ENCODE assay signal across 1 cellular context in genomic region chr16:2883027-2883846, GRCh38.
A peak's percentile ranks its signal among the peaks of the same experiment; 100 is the strongest.
TF ChIP-seq lines count a peak whose summit lies in the region.

FLYWCH2 (plus strand) TSS chr16:2883215; CDS start chr16:2896450, 13,235 bp downstream.

TF ChIP-seq in HepG2, 621 proteins besides CTCF, POLR2A, EP300 and RAD21 (continued from another document and continues in another):
- TF ChIP-seq ZNF318 (CRISPR knock-in tag; IDR thresholded peaks at IDR 0.05), result 0 out of 2 replicates have a peak, but pooled peaks have one; percentile 23
- TF ChIP-seq ZNF781 (CRISPR knock-in tag; IDR thresholded peaks at IDR 0.05; ENCODE audit: borderline replicate concordance, not compliant biosample characterization), result no peak
- TF ChIP-seq EEA1 (CRISPR knock-in tag; IDR thresholded peaks at IDR 0.05; ENCODE audit: borderline replicate concordance), result peak; percentile 90; the same call in 1 of the 2 replicates
- TF ChIP-seq DMTF1 (CRISPR knock-in tag; IDR thresholded peaks at IDR 0.05), result no peak
- TF ChIP-seq HOXA5 (CRISPR knock-in tag; IDR thresholded peaks at IDR 0.05), result 0 out of 2 replicates have a peak, but pooled peaks have one; percentile 57
- TF ChIP-seq ZNF83 (CRISPR knock-in tag; IDR thresholded peaks at IDR 0.05; ENCODE audit: borderline replicate concordance), result no peak
- TF ChIP-seq ETS1 (CRISPR knock-in tag; IDR thresholded peaks at IDR 0.05), result no peak
- TF ChIP-seq TBX3 (IDR thresholded peaks at IDR 0.05; ENCODE audit: borderline replicate concordance), result no peak
- TF ChIP-seq ATF7-NPFF (CRISPR knock-in tag; IDR thresholded peaks at IDR 0.05; ENCODE audit: low read depth), result peak; percentile 53; the same call in 1 of the 2 replicates
- no peak for TF ChIP-seq SATB2 (CRISPR knock-in tag; IDR thresholded peaks at IDR 0.05)
- TF ChIP-seq ZNF317 (CRISPR knock-in tag; IDR thresholded peaks at IDR 0.05), result 0 out of 2 replicates have a peak, but pooled peaks have one; percentile 20
- no peak for TF ChIP-seq ZBTB42 (CRISPR knock-in tag; IDR thresholded peaks at IDR 0.05)
- TF ChIP-seq GRHL1 (CRISPR knock-in tag; conservative IDR thresholded peaks at IDR 0.05), result no peak
- no peak for TF ChIP-seq STAG1 (CRISPR knock-in tag; IDR thresholded peaks at IDR 0.05)
- peak; percentile 64 for TF ChIP-seq MYC (CRISPR knock-in tag; IDR thresholded peaks at IDR 0.05; ENCODE audit: borderline replicate concordance)
- TF ChIP-seq SAP130 (CRISPR knock-in tag; IDR thresholded peaks at IDR 0.05; ENCODE audit: low read depth), result peak; percentile 77
- TF ChIP-seq MXI1 (IDR thresholded peaks at IDR 0.05; ENCODE audit: borderline replicate concordance, low read depth, low read length), result peak; percentile 77; the same call in 1 of the 3 replicates
- no peak for TF ChIP-seq HNF1A (IDR thresholded peaks at IDR 0.05; ENCODE audit: low read depth)
- peak; percentile 49; the same call in 1 of the 2 replicates for TF ChIP-seq HNF1A (CRISPR knock-in tag; IDR thresholded peaks at IDR 0.05; ENCODE audit: borderline replicate concordance)
- TF ChIP-seq ZNF703 (CRISPR knock-in tag; IDR thresholded peaks at IDR 0.05; ENCODE audit: borderline replicate concordance), result no peak
- TF ChIP-seq CREM (IDR thresholded peaks at IDR 0.05), result no peak; the same call in 1 of the 2 replicates
- TF ChIP-seq CREM (CRISPR knock-in tag; IDR thresholded peaks at IDR 0.05), result no peak
- no peak for TF ChIP-seq HNRNPUL1 (IDR thresholded peaks at IDR 0.05; ENCODE audit: low read depth, low read length)
- no peak for TF ChIP-seq ARNTL (CRISPR knock-in tag; IDR thresholded peaks at IDR 0.05)
- TF ChIP-seq SCMH1 (CRISPR knock-in tag; IDR thresholded peaks at IDR 0.05; ENCODE audit: borderline replicate concordance), result no peak
- TF ChIP-seq PHF21A (CRISPR knock-in tag; IDR thresholded peaks at IDR 0.05), result no peak
- TF ChIP-seq ZBTB7B (CRISPR knock-in tag; IDR thresholded peaks at IDR 0.05), result peak; percentile 67
- peak; percentile 82 for TF ChIP-seq CHCHD3 (CRISPR knock-in tag; IDR thresholded peaks at IDR 0.05)
- TF ChIP-seq ZNF530 (CRISPR knock-in tag; IDR thresholded peaks at IDR 0.05; ENCODE audit: low read depth), result no peak
- peak; percentile 38 for TF ChIP-seq RBM39 (IDR thresholded peaks at IDR 0.05; ENCODE audit: low read depth, low read length, poor library complexity, severe bottlenecking)
- no peak for TF ChIP-seq ZNF20 (CRISPR knock-in tag; IDR thresholded peaks at IDR 0.05)
- TF ChIP-seq ZNF749 (CRISPR knock-in tag; IDR thresholded peaks at IDR 0.05; ENCODE audit: borderline replicate concordance), result no peak
- TF ChIP-seq ZNF362 (CRISPR knock-in tag; IDR thresholded peaks at IDR 0.05; ENCODE audit: borderline replicate concordance), result peak; percentile 64; the same call in 1 of the 2 replicates
- TF ChIP-seq ZNF136 (CRISPR knock-in tag; IDR thresholded peaks at IDR 0.05; ENCODE audit: low read depth), result no peak
- TF ChIP-seq PHB2 (IDR thresholded peaks at IDR 0.05; ENCODE audit: partially characterized antibody), result no peak
- TF ChIP-seq CSRNP1 (CRISPR knock-in tag; IDR thresholded peaks at IDR 0.05), result peak; percentile 21; the same call in 1 of the 2 replicates
- TF ChIP-seq RCOR2 (CRISPR knock-in tag; IDR thresholded peaks at IDR 0.05), result no peak
- TF ChIP-seq SIN3A (IDR thresholded peaks at IDR 0.05; ENCODE audit: borderline replicate concordance, low read depth, low read length), result peak; percentile 18; the same call in 1 of the 2 replicates
- TF ChIP-seq ZSCAN30 (CRISPR knock-in tag; IDR thresholded peaks at IDR 0.05), result no peak
- 0 out of 2 replicates have a peak, but pooled peaks have one; percentile 51 for TF ChIP-seq NAIF1 (CRISPR knock-in tag; IDR thresholded peaks at IDR 0.05; ENCODE audit: borderline replicate concordance)
- 0 out of 2 replicates have a peak, but pooled peaks have one; percentile 8 for TF ChIP-seq ZNF724P (CRISPR knock-in tag; IDR thresholded peaks at IDR 0.05; ENCODE audit: borderline replicate concordance)
- no peak for TF ChIP-seq PLRG1 (conservative IDR thresholded peaks at IDR 0.05)
- TF ChIP-seq SMAD9 (CRISPR knock-in tag; IDR thresholded peaks at IDR 0.05), result no peak
- peak; percentile 34; the same call in 1 of the 2 replicates for TF ChIP-seq NCOA1 (CRISPR knock-in tag; IDR thresholded peaks at IDR 0.05)
